ENCODE assay signal across 14 cellular contexts in the genomic region with DNA sequence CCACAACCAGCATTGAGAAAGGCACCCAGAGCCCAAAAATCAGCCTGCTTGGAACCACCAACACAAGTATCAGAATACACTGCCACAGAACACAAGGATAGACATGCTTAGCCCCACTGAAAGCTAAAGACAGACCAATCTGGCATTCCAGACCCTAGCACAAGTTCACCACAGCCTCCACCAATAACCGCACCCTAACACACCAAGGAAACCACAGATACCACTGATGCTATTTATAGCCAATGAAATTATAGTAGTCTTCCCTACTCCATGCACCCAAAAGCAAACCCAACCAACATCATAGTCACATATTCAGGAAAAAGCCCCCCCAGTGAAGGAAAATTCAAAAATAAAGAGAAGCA.
A peak's percentile ranks its signal among the peaks of the same experiment; 100 is the strongest.
DNase-seq lines count a peak whose midpoint lies in the region; ATAC-seq and TF ChIP-seq lines count a peak whose summit lies in the region.
"Had no signal": no experiment of that assay in that cellular context is flagged by ENCODE, and none has a peak within 500 bp of the region (broad histone marks: within the 10 kb centered on the region; RNA-seq: fewer than 3 reads in every experiment).

No MANE protein-coding gene starts in this region.

- H3K4me3 ChIP-seq in MM.1S (ENCODE audit: low read length), result peak overlapping the region; percentile 1
- no peak overlapping the region for H3K4me3 ChIP-seq in heart right ventricle
- H3K4me3 ChIP-seq: cardiac muscle cell, pancreas had no signal

- no peaks in the 10 kb centered on the region for H4K20me1 ChIP-seq in MM.1S (ENCODE audit: insufficient read depth, low read length)

- DNase-seq in MM.1S (peak; percentile 70), ACHN (no peak), heart right ventricle (no peak), nephron progenitor cell (no peak)
- DNase-seq in stimulated activated effector memory CD8-positive, alpha-beta T cell treated with anti-CD3 and anti-CD28 coated beads, Interleukin-12 subunit alpha, Interleukin-12 subunit beta, amount 100 ng/mL, for 72 hours (ENCODE audit: low spot score in 2 of 2), result no peak
- DNase-seq: mesenchymal stem cell had no signal

- H3K4me3 Mint-ChIP-seq in stimulated activated effector memory CD8-positive, alpha-beta T cell treated with anti-CD3 and anti-CD28 coated beads, Interleukin-12 subunit alpha, Interleukin-12 subunit beta, amount 100 ng/mL, for 72 hours, result no peak overlapping the region
- no peak overlapping the region for H3K4me3 Mint-ChIP-seq in nephron progenitor cell

- intact Hi-C loops in heart right ventricle (cut with DNase I), result no loop called here

- H3K36me3 Mint-ChIP-seq in stimulated activated effector memory CD8-positive, alpha-beta T cell treated with anti-CD3 and anti-CD28 coated beads, Interleukin-12 subunit alpha, Interleukin-12 subunit beta, amount 100 ng/mL, for 72 hours, result no peaks in the 10 kb centered on the region
- peaks cover 13% of the 10 kb centered on the region for H3K36me3 Mint-ChIP-seq in nephron progenitor cell (ENCODE audit: low read depth)

- no peak overlapping the region for H3K27ac Mint-ChIP-seq in stimulated activated effector memory CD8-positive, alpha-beta T cell treated with anti-CD3 and anti-CD28 coated beads, Interleukin-12 subunit alpha, Interleukin-12 subunit beta, amount 100 ng/mL, for 72 hours
- no peak overlapping the region for H3K27ac Mint-ChIP-seq in nephron progenitor cell
- H3K27ac Mint-ChIP-seq: activated T-helper 2 cell treated with anti-CD3 and anti-CD28 coated beads, Interferon-gamma antibody, Interleukin-2, Interleukin-4, amounts not matched to agents 10 μg/mL and 5 μg/mL and 100 μg/mL, durations not matched to agents 14 hours and 24 hours and 36 hours; CD4-positive, CD25-positive, alpha-beta regulatory T cell had no signal

- no peaks in the 10 kb centered on the region for H3K9me2 ChIP-seq in MM.1S (replicated peaks; ENCODE audit: insufficient read depth, low read length)

- 89 to 96% methylated on average over 1 of the region's 1 CpG for WGBS in heart right ventricle, 2 donors

- peaks cover 11% of the 10 kb centered on the region for H3K4me1 Mint-ChIP-seq in stimulated activated effector memory CD8-positive, alpha-beta T cell treated with anti-CD3 and anti-CD28 coated beads, Interleukin-12 subunit alpha, Interleukin-12 subunit beta, amount 100 ng/mL, for 72 hours
- H3K4me1 Mint-ChIP-seq in nephron progenitor cell, result peaks cover 31% of the 10 kb centered on the region

- H3K36me3 ChIP-seq in MM.1S (replicated peaks; ENCODE audit: insufficient read depth, low read length) (no peaks in the 10 kb centered on the region), heart right ventricle (no peaks in the 10 kb centered on the region)
- H3K36me3 ChIP-seq: cardiac muscle cell, pancreas had no signal

- H3K9me3 ChIP-seq in MM.1S (replicated peaks; ENCODE audit: insufficient read depth, low read length), result no peaks in the 10 kb centered on the region
- peaks cover 0 to 16% (median 9%) of the 10 kb centered on the region in 11 donors for H3K9me3 ChIP-seq in heart right ventricle
- H3K9me3 ChIP-seq: pancreas had no signal

- no peaks in the 10 kb centered on the region for H3K27me3 ChIP-seq in MM.1S (replicated peaks; ENCODE audit: insufficient read depth, low read length)
- H3K27me3 ChIP-seq in heart right ventricle, result no peaks in the 10 kb centered on the region
- H3K27me3 ChIP-seq: cardiac muscle cell, pancreas had no signal

- 0 out of 2 replicates have a peak overlapping the region, but pooled peaks have one; percentile 10 for H2AFZ ChIP-seq in MM.1S (ENCODE audit: low read length)

- H3K27ac ChIP-seq in C4-2B, result no peak overlapping the region
- H3K27ac ChIP-seq in MM.1S (ENCODE audit: low read length), result peak overlapping the region; percentile 74; the same call in 1 of the 2 replicates
- H3K27ac ChIP-seq in heart right ventricle, result no peak overlapping the region
- H3K27ac ChIP-seq: cardiac muscle cell, pancreas had no signal

- H3K4me2 ChIP-seq in MM.1S (ENCODE audit: low read depth, low read length), result peak overlapping the region; percentile 80

- no peaks in the 10 kb centered on the region for H3K9me3 Mint-ChIP-seq in stimulated activated effector memory CD8-positive, alpha-beta T cell treated with anti-CD3 and anti-CD28 coated beads, Interleukin-12 subunit alpha, Interleukin-12 subunit beta, amount 100 ng/mL, for 72 hours
- H3K9me3 Mint-ChIP-seq in nephron progenitor cell, result peaks cover 49% of the 10 kb centered on the region

- H3K27me3 Mint-ChIP-seq in nephron progenitor cell (ENCODE audit: low read depth, poor library complexity), result peaks cover 3% of the 10 kb centered on the region
- H3K27me3 Mint-ChIP-seq: CD4-positive, CD25-positive, alpha-beta regulatory T cell had no signal

- H3K9ac ChIP-seq in MM.1S (ENCODE audit: low read length), result no peak overlapping the region

- in situ Hi-C loops in ACHN (cut with HindIII; ENCODE audit: low pct_ligation_motif_present, low pct_unique_long_range_greater_than_20kb, low sequenced_read_pairs), result no loop called here

- H3F3A ChIP-seq in MM.1S (ENCODE audit: insufficient read depth, low read length), result peaks cover 20% of the 10 kb centered on the region

- H3K79me2 ChIP-seq in MM.1S (ENCODE audit: low read length), result no peaks in the 10 kb centered on the region

- peak; percentile 45 for TF ChIP-seq CTCF in C4-2B (conservative IDR thresholded peaks at IDR 0.05)
- TF ChIP-seq CTCF in MM.1S (IDR thresholded peaks at IDR 0.05; ENCODE audit: low read length), result peak; percentile 2; the same call in 1 of the 2 replicates
- TF ChIP-seq CTCF in heart right ventricle (IDR thresholded peaks at IDR 0.05), result no peak
- TF ChIP-seq CTCF in nephron progenitor cell (IDR thresholded peaks at IDR 0.05), result no peak

- ATAC-seq in GM19324 (IDR thresholded peaks at IDR 0.05; ENCODE audit: low FRiP score, unreplicated experiment), result peak; percentile 18
- ATAC-seq in HG02798 (IDR thresholded peaks at IDR 0.05; ENCODE audit: poor library complexity, unreplicated experiment), result peak; percentile 32
- ATAC-seq in heart right ventricle, result no peak
- no peak for ATAC-seq in stimulated activated effector memory CD8-positive, alpha-beta T cell treated with anti-CD3 and anti-CD28 coated beads, Interleukin-12 subunit alpha, Interleukin-12 subunit beta, amount 100 ng/mL, for 72 hours
- ATAC-seq: Right ventricle myocardium inferior had no signal

- H3K4me1 ChIP-seq in MM.1S (ENCODE audit: low read length), result peaks cover 52% of the 10 kb centered on the region
- H3K4me1 ChIP-seq in heart right ventricle, result no peaks in the 10 kb centered on the region
- H3K4me1 ChIP-seq: pancreas had no signal

Comparison
In these comparisons a context has a peak if more than half of its experiments do, and no peak if none do; other contexts are left out.
1. CTCF ChIP-seq: peak in C4-2B (single experiment) and MM.1S (single experiment); none in heart right ventricle (0 of 9) and nephron progenitor cell (single experiment).
2. ATAC-seq: peak in GM19324 (single experiment) and HG02798 (single experiment); none in heart right ventricle (0 of 8) and stimulated activated effector memory CD8-positive, alpha-beta T cell treated with anti-CD3 and anti-CD28 coated beads, Interleukin-12 subunit alpha, Interleukin-12 subunit beta, amount 100 ng/mL, for 72 hours (single experiment).